23 cellular contexts compared by ENCODE assay signal in the genomic region with DNA sequence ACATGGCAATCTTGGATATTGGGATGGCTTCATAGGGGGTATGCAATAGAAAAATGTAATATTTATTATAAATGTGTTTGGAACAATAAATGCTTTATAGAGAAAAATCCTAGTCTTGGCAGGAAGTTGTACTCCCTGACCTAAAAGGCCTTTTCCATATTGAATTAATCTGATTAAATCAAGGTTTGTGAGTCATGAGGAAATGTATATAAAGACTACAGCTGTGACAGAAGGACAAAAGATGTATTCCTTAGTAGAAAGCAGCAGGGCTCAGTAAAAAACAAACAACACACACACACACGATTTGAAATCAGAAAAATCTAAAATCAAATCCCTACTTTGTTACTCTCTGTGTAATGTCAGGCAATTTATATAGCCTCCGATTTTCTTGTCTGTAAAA.
"Had no signal": no experiment of that assay in that cellular context is flagged by ENCODE, and none has a peak within 500 bp of the region (broad histone marks: within the 10 kb centered on the region; RNA-seq: fewer than 3 reads in every experiment).

No MANE protein-coding gene starts in this region.

- H3K27me3 ChIP-seq: brain microvascular endothelial cell, cardiac muscle cell had no signal

- DNase-seq: activated CD4-positive, alpha-beta memory T cell treated with anti-CD3 and anti-CD28 coated beads for 36 hours; activated CD4-positive, alpha-beta T cell treated with anti-CD3 and anti-CD28 coated beads, Interleukin-2, amount 10 ng/mL, durations not matched to agents 7 days and 5 days; activated CD4-positive, CD25-positive, alpha-beta regulatory T cell; activated CD8-positive, alpha-beta memory T cell treated with anti-CD3 and anti-CD28 coated beads for 24 hours; activated gamma-delta T cell; activated naive CD4-positive, alpha-beta T cell treated with anti-CD3 and anti-CD28 coated beads for 36 hours; activated T-cell treated with anti-CD3 and anti-CD28 coated beads, Interleukin-2, amount 50 U/mL, for 4 hours; brain microvascular endothelial cell; Kasumi-1; NCI-H1105 treated with DMSO at 0.1 percent for 48 hours; NCI-H146; NCI-H187 treated with DMSO at 0.1 percent for 48 hours; NCI-H2081 treated with DMSO at 0.1 percent for 48 hours; NCI-H2227 treated with DMSO at 0.1 percent for 48 hours; NCI-H526 treated with DMSO at 0.1 percent for 48 hours; RPMI8226; SK-N-SH; T-helper 1 cell had no signal

- H3K4me1 Mint-ChIP-seq: activated CD4-positive, alpha-beta T cell treated with anti-CD3 and anti-CD28 coated beads, Interleukin-2, amount 10 ng/mL, durations not matched to agents 7 days and 5 days; activated T-helper 17 cell treated with anti-CD3 and anti-CD28 coated beads, Interleukin-2, amount 50 U/mL, for 72 hours had no signal

- H3K9me2 ChIP-seq: SK-N-SH had no signal

- H3K4me3 Mint-ChIP-seq: activated CD4-positive, alpha-beta memory T cell treated with anti-CD3 and anti-CD28 coated beads for 36 hours; activated CD4-positive, alpha-beta T cell treated with anti-CD3 and anti-CD28 coated beads, Interleukin-2, amount 10 ng/mL, durations not matched to agents 7 days and 5 days; activated naive CD4-positive, alpha-beta T cell treated with anti-CD3 and anti-CD28 coated beads for 36 hours; activated naive CD8-positive, alpha-beta T cell; activated T-cell treated with anti-CD3 and anti-CD28 coated beads, Interleukin-2, amount 50 U/mL, for 4 hours; activated T-helper 17 cell treated with anti-CD3 and anti-CD28 coated beads, Interleukin-2, amount 50 U/mL, for 72 hours had no signal

- H3K4me3 ChIP-seq: cardiac muscle cell had no signal

- ATAC-seq: activated T-cell treated with anti-CD3 and anti-CD28 coated beads, Interleukin-2, amount 50 U/mL, for 4 hours; activated T-helper 17 cell treated with anti-CD3 and anti-CD28 coated beads, Interleukin-2, amount 50 U/mL, for 72 hours; Right ventricle myocardium inferior had no signal

- H3K9me3 Mint-ChIP-seq: activated CD4-positive, alpha-beta memory T cell treated with anti-CD3 and anti-CD28 coated beads for 36 hours; activated CD4-positive, alpha-beta T cell treated with anti-CD3 and anti-CD28 coated beads, Interleukin-2, amount 10 ng/mL, durations not matched to agents 7 days and 5 days; activated naive CD4-positive, alpha-beta T cell treated with anti-CD3 and anti-CD28 coated beads for 36 hours; activated T-cell treated with anti-CD3 and anti-CD28 coated beads, Interleukin-2, amount 50 U/mL, for 4 hours; activated T-helper 17 cell treated with anti-CD3 and anti-CD28 coated beads, Interleukin-2, amount 50 U/mL, for 72 hours had no signal

- H3K9me3 ChIP-seq: SK-N-SH had no signal

- H3K9ac ChIP-seq: SK-N-SH had no signal

- H3K36me3 Mint-ChIP-seq: activated CD4-positive, alpha-beta memory T cell treated with anti-CD3 and anti-CD28 coated beads for 36 hours; activated naive CD8-positive, alpha-beta T cell had no signal

- H3K36me3 ChIP-seq: brain microvascular endothelial cell, cardiac muscle cell had no signal

- H3K27ac ChIP-seq: brain microvascular endothelial cell, cardiac muscle cell, VCaP had no signal

- H3K4me2 ChIP-seq: SK-N-SH had no signal

- H3K27ac Mint-ChIP-seq: activated CD4-positive, alpha-beta memory T cell treated with anti-CD3 and anti-CD28 coated beads for 36 hours; activated CD4-positive, alpha-beta T cell treated with anti-CD3 and anti-CD28 coated beads, Interleukin-2, amount 10 ng/mL, durations not matched to agents 7 days and 5 days; activated naive CD4-positive, alpha-beta T cell treated with anti-CD3 and anti-CD28 coated beads for 36 hours; activated naive CD8-positive, alpha-beta T cell; activated T-helper 17 cell treated with anti-CD3 and anti-CD28 coated beads, Interleukin-2, amount 50 U/mL, for 72 hours had no signal
